Comparison of ENCODE assay signal across 12 cellular contexts in the genomic region with DNA sequence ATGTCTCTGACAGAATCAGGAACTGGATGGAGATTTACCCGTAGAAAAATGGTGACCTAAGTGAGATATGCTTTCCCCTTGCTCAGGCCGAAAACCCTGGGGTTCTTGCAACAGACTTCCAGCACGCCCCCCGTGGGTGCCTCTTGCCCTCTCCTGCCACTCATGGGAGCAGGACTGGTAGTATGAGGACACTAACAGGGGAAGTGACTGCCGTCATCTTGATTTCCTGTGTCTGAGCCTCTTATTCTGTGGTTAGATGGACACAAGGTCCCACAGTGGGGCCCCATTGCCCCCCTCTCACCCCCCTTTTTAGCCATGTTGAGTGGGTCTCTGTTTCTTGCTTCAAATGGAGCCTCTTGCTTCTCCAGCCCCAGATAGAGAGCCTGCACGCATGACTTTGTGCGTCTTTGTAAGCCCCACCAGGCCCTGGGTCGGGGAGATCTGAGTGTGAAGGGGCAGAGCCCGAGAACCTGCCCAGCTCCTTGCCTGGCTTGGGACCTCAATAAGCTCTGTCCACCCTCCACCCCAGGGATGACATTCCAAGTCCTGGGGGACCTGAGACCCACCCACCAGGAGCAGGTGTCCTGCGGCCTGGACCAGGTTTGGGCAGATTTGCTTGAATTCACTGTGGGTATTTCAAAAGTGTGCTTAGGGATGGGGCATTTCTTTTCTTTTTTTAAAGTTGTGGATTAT. TPM values are rescaled to one million over a fixed set of nuclear protein-coding genes. Genes with fewer than 3 reads are reported as not detected.
DNase-seq lines count a peak whose midpoint lies in the region; ATAC-seq and TF ChIP-seq lines count a peak whose summit lies in the region.
"Had no signal": no experiment of that assay in that cellular context is flagged by ENCODE, and none has a peak within 500 bp of the region (broad histone marks: within the 10 kb centered on the region; RNA-seq: fewer than 3 reads in every experiment).

No MANE protein-coding gene starts in this region.

- ATAC-seq in GM23338 (peak; percentile 50), Panc1 (peak; percentile 25; the same call in 1 of the 2 replicates), gastrocnemius medialis (no peak), GM21526 (IDR thresholded peaks at IDR 0.05; ENCODE audit: low FRiP score, unreplicated experiment) (no peak)

- no peaks in the 10 kb centered on the region for H3K36me3 ChIP-seq in GM23338 (ENCODE audit: insufficient read depth)
- H3K36me3 ChIP-seq in Panc1 (ENCODE audit: control insufficient read depth, insufficient read depth, low read length): no peaks in the 10 kb centered on the region
- H3K36me3 ChIP-seq in gastrocnemius medialis: no peaks in the 10 kb centered on the region
- no peaks in the 10 kb centered on the region for H3K36me3 ChIP-seq in WERI-Rb-1

- TF ChIP-seq POLR2A in gastrocnemius medialis (IDR thresholded peaks at IDR 0.05): no peak

- H3K9me3 ChIP-seq in Panc1 (ENCODE audit: control insufficient read depth, insufficient read depth, low read depth, low read length) (no peaks in the 10 kb centered on the region), gastrocnemius medialis (no peaks in the 10 kb centered on the region), WERI-Rb-1 (ENCODE audit: severe bottlenecking) (no peaks in the 10 kb centered on the region)

- H3K4me1 ChIP-seq in GM23338 (ENCODE audit: insufficient read depth) (peaks cover 14% of the 10 kb centered on the region), Panc1 (ENCODE audit: control insufficient read depth, insufficient read depth, low read length) (peaks cover 11% of the 10 kb centered on the region; the same call in 1 of the 2 replicates), gastrocnemius medialis (peaks cover 62 to 78% of the 10 kb centered on the region in 2 donors)

- peak overlapping the region; percentile 34; the same call in 1 of the 2 replicates for H2AFZ ChIP-seq in GM23338

- intact Hi-C loops in Panc1 (cut with micrococcal nuclease; ENCODE audit: unreplicated experiment): loop anchor here (2.0 kb wide), 1 partner anchor 28 kb away; no protein-coding TSS in a partner anchor
- intact Hi-C loops in head of caudate nucleus (cut with DNase I): loop anchor here (10.0 kb wide), 1 partner anchor 62 kb away; no protein-coding TSS in a partner anchor
- intact Hi-C loops in gastrocnemius medialis (cut with DNase I; ENCODE audit: low total_unique reads): loop anchor here (1.0 to 2.0 kb wide), 3 partner anchors 27 to 69 kb away; no protein-coding TSS in a partner anchor

- no peaks in the 10 kb centered on the region for H3K36me3 Mint-ChIP-seq in GM23338 (ENCODE audit: low read depth)
- H3K36me3 Mint-ChIP-seq: activated naive CD8-positive, alpha-beta T cell had no signal

- no peak overlapping the region for H3K4me3 ChIP-seq in GM23338
- no peak overlapping the region for H3K4me3 ChIP-seq in Panc1 (ENCODE audit: low read depth in 2 of 2, low read length in 2 of 2)
- H3K4me3 ChIP-seq in gastrocnemius medialis: no peak overlapping the region
- H3K4me3 ChIP-seq in WERI-Rb-1 (ENCODE audit: low read depth, low read length): no peak overlapping the region

- H3F3A ChIP-seq in GM23338 (replicated peaks; ENCODE audit: low read depth): no peaks in the 10 kb centered on the region

- H3K27ac Mint-ChIP-seq in GM23338: no peak overlapping the region
- H3K27ac Mint-ChIP-seq: activated naive CD8-positive, alpha-beta T cell had no signal

- H3K27me3 ChIP-seq in GM23338 (ENCODE audit: insufficient read depth) (peaks cover 6% of the 10 kb centered on the region; the same call in 1 of the 2 replicates), Panc1 (ENCODE audit: control insufficient read depth, insufficient read depth, low read length) (peaks cover 2% of the 10 kb centered on the region; the same call in 1 of the 2 replicates), gastrocnemius medialis (no peaks in the 10 kb centered on the region), WERI-Rb-1 (ENCODE audit: insufficient read depth, low read depth, severe bottlenecking) (no peaks in the 10 kb centered on the region)

- H3K79me2 ChIP-seq in GM23338 (replicated peaks; ENCODE audit: insufficient read depth): no peaks in the 10 kb centered on the region

- H3K4me2 ChIP-seq in GM23338: no peak overlapping the region

- CTCF ChIA-PET in Panc1 (lab: Charles Lee): interaction anchor here (0.6 to 1.8 kb wide), 6 partner anchors 10 to 308 kb away, joined by 3 to 25 read pairs (median 3); no protein-coding TSS in a partner anchor

- in situ Hi-C loops in Panc1 (cut with HindIII; ENCODE audit: low pct_unique_long_range_greater_than_20kb, low sequenced_read_pairs): loop anchor here (5.0 kb wide), 1 partner anchor 49 kb away; no protein-coding TSS in a partner anchor
- in situ Hi-C loops in gastrocnemius medialis (cut with MboI; ENCODE audit: low sequenced_read_pairs in 4 of 4): no loop called here

- H4K20me1 ChIP-seq in GM23338 (replicated peaks; ENCODE audit: insufficient read depth): no peaks in the 10 kb centered on the region

- TF ChIP-seq CTCF in GM23338 (conservative IDR thresholded peaks at IDR 0.05; ENCODE audit: low read depth in 2 of 2) (no peak), Panc1 (IDR thresholded peaks at IDR 0.05) (no peak), gastrocnemius medialis (IDR thresholded peaks at IDR 0.05 in 4 of 5, conservative IDR thresholded peaks at IDR 0.05 in 1 of 5) (no peak), WERI-Rb-1 (IDR thresholded peaks at IDR 0.05; ENCODE audit: low read depth, low read length) (no peak)

- no peaks in the 10 kb centered on the region for H3K9me3 Mint-ChIP-seq in GM23338

- H3K9me2 ChIP-seq in GM23338 (ENCODE audit: insufficient read depth): no peaks in the 10 kb centered on the region

- peaks cover 15% of the 10 kb centered on the region for H3K27me3 Mint-ChIP-seq in GM23338 (ENCODE audit: insufficient read depth, low read depth, poor library complexity)

- POLR2A ChIA-PET in Panc1 (lab: Charles Lee): interaction anchor here (0.6 kb wide), 1 partner anchor 87 kb away, joined by 5 read pairs; no protein-coding TSS in a partner anchor

- no peak overlapping the region for H3K4me3 Mint-ChIP-seq in GM23338
- H3K4me3 Mint-ChIP-seq: activated naive CD8-positive, alpha-beta T cell had no signal

- H3K27ac ChIP-seq in GM23338 (ENCODE audit: low read depth) (no peak overlapping the region), Panc1 (ENCODE audit: low read length) (no peak overlapping the region), gastrocnemius medialis (peak overlapping the region; percentile 92 to 97 (median 95)), WERI-Rb-1 (no peak overlapping the region)

- DNase-seq in GM23338 (ENCODE audit: low spot score) (no peak), Panc1 (ENCODE audit: low read depth, low spot score) (no peak), head of caudate nucleus (peak in 34 of 42 donors; percentile 26 to 74 (median 48)), gastrocnemius medialis (peak in 1 of 2 donors; percentile 59), NCI-H1092 treated with DMSO at 0.1 percent for 48 hours (lab: John Stamatoyannopoulos, UW) (no peak), WERI-Rb-1 (no peak), NCI-H524 (lab: John Stamatoyannopoulos, UW) (no peak)

- H3K4me1 Mint-ChIP-seq in GM23338: peaks cover 31% of the 10 kb centered on the region

- no TSS peak for BruUV-seq in Panc1 (replicated peaks; lab: Mats Ljungman, UMichigan)

TF ChIP-seq in GM23338, 12 proteins besides CTCF, POLR2A, EP300 and RAD21 (continues in another document):
- no peak for TF ChIP-seq STAT1 (IDR thresholded peaks at IDR 0.05; ENCODE audit: unreplicated experiment)
- TF ChIP-seq ETS1 (IDR thresholded peaks at IDR 0.05): no peak
- TF ChIP-seq CREB1 (CRISPR knock-in tag; IDR thresholded peaks at IDR 0.05; ENCODE audit: low read depth): no peak
- no peak for TF ChIP-seq JUNB (IDR thresholded peaks at IDR 0.05; ENCODE audit: unreplicated experiment)

RNA-seq across cellular contexts. Expression of gene GNLY, which starts 12.6 kb away (rescaled TPM):
- total RNA-seq in GM23338 (2014; rRNA removed; shearing (Covaris generic)): not detected in 2 replicates
- not detected in 2 replicates for polyA plus RNA-seq in GM23338 (2016; fragmentation: Nextera tagmentation; extraction: Ambion mirVana)
- total RNA-seq in Panc1 (2021; ENCODE audit: unreplicated experiment) (not detected), gastrocnemius medialis (10 to 100 TPM in 2 of 4 donors, 1 to 10 TPM in 2; 3.6 to 36.1 (median 12.0) TPM)
- not detected for polyA plus RNA-seq in Panc1 (2012; ENCODE audit: insufficient read length)
- total RNA-seq: epithelial cell of proximal tubule, G401, lung microvascular endothelial cell had no signal

RNA-seq across cellular contexts. Expression of gene SFTPB, which starts 38.8 kb away (rescaled TPM):
- total RNA-seq in GM23338 (2014; rRNA removed; shearing (Covaris generic)): not detected in 2 replicates
- 0.06 TPM in 1 of 2 replicates, not detected in the other for polyA plus RNA-seq in GM23338 (2016; fragmentation: Nextera tagmentation; extraction: Ambion mirVana)
- total RNA-seq in Panc1 (2021; ENCODE audit: unreplicated experiment) (5.6 TPM), gastrocnemius medialis (not detected)
- not detected for polyA plus RNA-seq in Panc1 (2012; ENCODE audit: insufficient read length)
- total RNA-seq: epithelial cell of proximal tubule, G401, lung microvascular endothelial cell had no signal

RNA-seq across cellular contexts. Expression of gene ATOH8, which starts 47.0 kb away (rescaled TPM):
- total RNA-seq in GM23338 (2014; rRNA removed; shearing (Covaris generic)): 0.62 and 0.97 TPM in 2 replicates
- polyA plus RNA-seq in GM23338 (2016; fragmentation: Nextera tagmentation; extraction: Ambion mirVana): 0.11 and 0.45 TPM in 2 replicates
- total RNA-seq in Panc1 (2021; ENCODE audit: unreplicated experiment) (3.8 TPM), gastrocnemius medialis (100 to 1,000 TPM; 122 to 266 (median 150) TPM)
- 3.7 TPM for polyA plus RNA-seq in Panc1 (2012; ENCODE audit: insufficient read length)

Comparison
In these comparisons a context has a peak if more than half of its experiments do, and no peak if none do; other contexts are left out.
1. ATAC-seq: peak in GM23338 (single experiment) and Panc1 (single experiment); none in gastrocnemius medialis (0 of 2) and GM21526 (single experiment).
2. DNase-seq: peak in head of caudate nucleus (34 of 42); none in GM23338 (single experiment), Panc1 (single experiment), NCI-H1092 treated with DMSO at 0.1 percent for 48 hours (single experiment), WERI-Rb-1 (single experiment) and NCI-H524 (0 of 2).
3. H3K27ac ChIP-seq: peak in gastrocnemius medialis (4 of 4); none in GM23338 (single experiment), Panc1 (single experiment) and WERI-Rb-1 (single experiment).
4. RNA of gene ATOH8, which starts 47.0 kb away (total RNA-seq): 122 to 266 TPM in gastrocnemius medialis; 3.8 TPM in Panc1 (single experiment) and 0.62 to 0.97 TPM in GM23338; every median in the first group is over 10 times any median in the second.